In genomic region chr15:89818287-89818686, GRCh38 we compare ENCODE assay signal across 1 cellular context.
TF ChIP-seq lines count a peak whose summit lies in the region.

No MANE protein-coding gene starts in this region.

TF ChIP-seq in endothelial cell of umbilical vein, 7 proteins besides CTCF, POLR2A, EP300 and RAD21:
- TF ChIP-seq MAX (IDR thresholded peaks at IDR 0.05; ENCODE audit: insufficient read depth, insufficient read length) (no peak), GATA2 (IDR thresholded peaks at IDR 0.05; ENCODE audit: insufficient read depth, insufficient read length, low read depth, low read length) (no peak), MYC (IDR thresholded peaks at IDR 0.05; ENCODE audit: low read depth, low read length) (no peak), FOS (IDR thresholded peaks at IDR 0.05; ENCODE audit: borderline replicate concordance, insufficient read depth, low read length) (no peak)
TF ChIP-seq in endothelial cell of umbilical vein: peak in this region for 0.
